Comparison of ENCODE assay signal across 1 cellular context in genomic region chr5:98909363-98909762, GRCh38.
TF ChIP-seq lines count a peak whose summit lies in the region.

No MANE protein-coding gene starts in this region.

TF ChIP-seq in GM23338, 12 proteins besides CTCF, POLR2A, EP300 and RAD21 (continued from another document):
- TF ChIP-seq, protein P1, sequence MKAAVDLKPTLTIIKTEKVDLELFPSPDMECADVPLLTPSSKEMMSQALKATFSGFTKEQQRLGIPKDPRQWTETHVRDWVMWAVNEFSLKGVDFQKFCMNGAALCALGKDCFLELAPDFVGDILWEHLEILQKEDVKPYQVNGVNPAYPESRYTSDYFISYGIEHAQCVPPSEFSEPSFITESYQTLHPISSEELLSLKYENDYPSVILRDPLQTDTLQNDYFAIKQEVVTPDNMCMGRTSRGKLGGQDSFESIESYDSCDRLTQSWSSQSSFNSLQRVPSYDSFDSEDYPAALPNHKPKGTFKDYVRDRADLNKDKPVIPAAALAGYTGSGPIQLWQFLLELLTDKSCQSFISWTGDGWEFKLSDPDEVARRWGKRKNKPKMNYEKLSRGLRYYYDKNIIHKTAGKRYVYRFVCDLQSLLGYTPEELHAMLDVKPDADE (IDR thresholded peaks at IDR 0.05): no peak
- TF ChIP-seq EZH2phosphoT487 (IDR thresholded peaks at IDR 0.05; ENCODE audit: unreplicated experiment) (no peak), ZNF331 (CRISPR knock-in tag; IDR thresholded peaks at IDR 0.05; ENCODE audit: low read depth) (no peak), NANOG (IDR thresholded peaks at IDR 0.05; ENCODE audit: borderline replicate concordance) (no peak), ZNF462 (CRISPR knock-in tag; IDR thresholded peaks at IDR 0.05) (no peak), CREB1 (CRISPR knock-in tag; IDR thresholded peaks at IDR 0.05; ENCODE audit: low read depth) (no peak), ZNF114 (CRISPR knock-in tag; IDR thresholded peaks at IDR 0.05) (no peak)
